25 cellular contexts compared by ENCODE assay signal in genomic region chr19:35442091-35442490, GRCh38. TPM values are rescaled to one million over a fixed set of nuclear protein-coding genes. Genes with fewer than 3 reads are reported as not detected.
DNase-seq lines count a peak whose midpoint lies in the region; ATAC-seq lines count a peak whose summit lies in the region.
"Had no signal": no experiment of that assay in that cellular context is flagged by ENCODE, and none has a peak within 500 bp of the region (broad histone marks: within the 10 kb centered on the region; RNA-seq: fewer than 3 reads in every experiment).

No MANE protein-coding gene starts in this region.

- no peak overlapping the region for H3K27ac ChIP-seq in Karpas-422 (ENCODE audit: low read length)
- H3K27ac ChIP-seq: ovary, PC-9, tibial artery had no signal

- peak overlapping the region; percentile 56 for H3K4me2 ChIP-seq in Karpas-422 (ENCODE audit: low read depth, low read length, poor library complexity, severe bottlenecking)
- H3K4me2 ChIP-seq: GM23338, PC-9 had no signal

- H3K27me3 Mint-ChIP-seq in stimulated activated naive B cell treated with anti-CD40 and anti-IgM and Interleukin-4, amounts not matched to agents 10 μg/mL and 1 μg/mL and 100 μg/mL, for 72 hours, result peaks cover 6 to 18% of the 10 kb centered on the region in 2 donors

- H3K27ac Mint-ChIP-seq in stimulated activated naive B cell treated with anti-CD40 and anti-IgM and Interleukin-4, amounts not matched to agents 10 μg/mL and 1 μg/mL and 100 μg/mL, for 72 hours, result no peak overlapping the region
- H3K27ac Mint-ChIP-seq: activated CD8-positive, alpha-beta memory T cell treated with anti-CD3 and anti-CD28 coated beads, Interleukin-2, amount 10 ng/mL, durations not matched to agents 7 days and 5 days; endodermal cell; GM23338 had no signal

- DNase-seq in Karpas-422 (peak; percentile 71), RPMI8226 (peak; percentile 57), cardiac septum (ENCODE audit: low spot score) (peak; percentile 82), NCI-H1105 treated with DMSO at 0.1 percent for 48 hours (lab: John Stamatoyannopoulos, UW) (no peak), HuH-7.5 (ENCODE audit: low spot score) (no peak)
- no peak for DNase-seq in stimulated activated naive B cell treated with anti-CD40 and anti-IgM and Interleukin-4, amounts not matched to agents 10 μg/mL and 1 μg/mL and 100 μg/mL, for 72 hours
- DNase-seq in stimulated activated naive CD4-positive, alpha-beta T cell treated with Interleukin-2 at 50 U/mL for 16 hours (lab: John Stamatoyannopoulos, UW), result no peak
- DNase-seq: activated CD4-positive, CD25-positive, alpha-beta regulatory T cell treated with anti-CD3 and anti-CD28 coated beads, Interleukin-2, amount 50 U/mL, for 72 hours; activated CD8-positive, alpha-beta memory T cell treated with anti-CD3 and anti-CD28 coated beads, Interleukin-2, amount 10 ng/mL, durations not matched to agents 7 days and 5 days; activated effector memory CD4-positive, alpha-beta T cell treated with anti-CD3 and anti-CD28 coated beads, Interleukin-2, amount 50 U/mL, for 16 hours; anterior cingulate cortex; DMS53; endodermal cell; hypothalamus; left colon; NCI-H187 treated with DMSO at 0.1 percent for 48 hours; NCI-H510A; ovary; PC-9; small intestine; SW 1271 had no signal

- H2AFZ ChIP-seq in Karpas-422 (ENCODE audit: low read length), result no peak overlapping the region
- H2AFZ ChIP-seq: GM23338, PC-9 had no signal

- peak overlapping the region; percentile 12 to 15 for H3K4me3 Mint-ChIP-seq in stimulated activated naive B cell treated with anti-CD40 and anti-IgM and Interleukin-4, amounts not matched to agents 10 μg/mL and 1 μg/mL and 100 μg/mL, for 72 hours
- H3K4me3 Mint-ChIP-seq: activated CD8-positive, alpha-beta memory T cell treated with anti-CD3 and anti-CD28 coated beads, Interleukin-2, amount 10 ng/mL, durations not matched to agents 7 days and 5 days; endodermal cell; GM23338 had no signal

- H3K9me2 ChIP-seq in Karpas-422 (replicated peaks; ENCODE audit: insufficient read depth, low read length), result no peaks in the 10 kb centered on the region

- no peaks in the 10 kb centered on the region for H3K36me3 Mint-ChIP-seq in stimulated activated naive B cell treated with anti-CD40 and anti-IgM and Interleukin-4, amounts not matched to agents 10 μg/mL and 1 μg/mL and 100 μg/mL, for 72 hours
- H3K36me3 Mint-ChIP-seq: activated CD8-positive, alpha-beta memory T cell treated with anti-CD3 and anti-CD28 coated beads, Interleukin-2, amount 10 ng/mL, durations not matched to agents 7 days and 5 days had no signal

- no peaks in the 10 kb centered on the region for H3K9me3 ChIP-seq in Karpas-422 (ENCODE audit: low read length)
- H3K9me3 ChIP-seq: ovary, tibial artery had no signal

- ATAC-seq in stimulated activated naive B cell treated with anti-CD40 and anti-IgM and Interleukin-4, amounts not matched to agents 10 μg/mL and 1 μg/mL and 100 μg/mL, for 72 hours (replicated peaks), result peak; percentile 72 to 78
- ATAC-seq: activated CD8-positive, alpha-beta memory T cell treated with anti-CD3 and anti-CD28 coated beads, Interleukin-2, amount 10 ng/mL, durations not matched to agents 7 days and 5 days; GM23338; left colon had no signal

- intact Hi-C loops in cardiac septum (cut with DNase I), result no loop called here

- H3K9ac ChIP-seq in Karpas-422 (ENCODE audit: low read length), result no peak overlapping the region

- no peaks in the 10 kb centered on the region for H4K20me1 ChIP-seq in Karpas-422 (ENCODE audit: insufficient read depth, low read depth, low read length)

- no peaks in the 10 kb centered on the region for H3K9me3 Mint-ChIP-seq in stimulated activated naive B cell treated with anti-CD40 and anti-IgM and Interleukin-4, amounts not matched to agents 10 μg/mL and 1 μg/mL and 100 μg/mL, for 72 hours
- H3K9me3 Mint-ChIP-seq: endodermal cell, GM23338 had no signal

- H3K36me3 ChIP-seq in Karpas-422 (ENCODE audit: insufficient read depth, low read length), result no peaks in the 10 kb centered on the region
- H3K36me3 ChIP-seq: ovary, tibial artery had no signal

- no peaks in the 10 kb centered on the region for H3K79me2 ChIP-seq in Karpas-422 (ENCODE audit: low read length)

- no peak overlapping the region for H3K4me3 ChIP-seq in Karpas-422 (ENCODE audit: low read length)
- H3K4me3 ChIP-seq: GM23338, ovary, PC-9, tibial artery had no signal

- H3K4me1 Mint-ChIP-seq in stimulated activated naive B cell treated with anti-CD40 and anti-IgM and Interleukin-4, amounts not matched to agents 10 μg/mL and 1 μg/mL and 100 μg/mL, for 72 hours, result peaks cover 43 to 44% of the 10 kb centered on the region in 2 donors

- H3K4me1 ChIP-seq in Karpas-422 (ENCODE audit: low read length), result peaks cover 40% of the 10 kb centered on the region
- H3K4me1 ChIP-seq: tibial artery had no signal

- no peaks in the 10 kb centered on the region; the same call in 1 of the 2 replicates for H3K27me3 ChIP-seq in Karpas-422 (ENCODE audit: low read length)
- H3K27me3 ChIP-seq: ovary had no signal

RNA-seq across cellular contexts. Expression of gene FFAR2, which starts 6.0 kb away (rescaled TPM):
- not detected in 2 replicates for total RNA-seq in Karpas-422 (2014; rRNA removed; shearing (Covaris generic); ENCODE audit: low replicate concordance)
- 0.97 TPM for total RNA-seq in cardiac septum
- total RNA-seq: activated CD8-positive, alpha-beta memory T cell treated with anti-CD3 and anti-CD28 coated beads, Interleukin-2, amount 10 ng/mL, durations not matched to agents 7 days and 5 days; cerebellum; endodermal cell; GM23338; LHCN-M2; PC-9 had no signal

RNA-seq across cellular contexts. Expression of gene KRTDAP, which starts 48.2 kb away (rescaled TPM):
- total RNA-seq in Karpas-422 (2014; rRNA removed; shearing (Covaris generic); ENCODE audit: low replicate concordance), result not detected in 2 replicates
- not detected for total RNA-seq in cardiac septum
- total RNA-seq: activated CD8-positive, alpha-beta memory T cell treated with anti-CD3 and anti-CD28 coated beads, Interleukin-2, amount 10 ng/mL, durations not matched to agents 7 days and 5 days; cerebellum; GM23338; left colon; LHCN-M2; PC-9 had no signal

Comparison
In these comparisons a context has a peak if more than half of its experiments do, and no peak if none do; other contexts are left out.
1. DNase-seq: peak in Karpas-422 (single experiment), RPMI8226 (single experiment) and cardiac septum (single experiment); none in stimulated activated naive B cell treated with anti-CD40 and anti-IgM and Interleukin-4, amounts not matched to agents 10 μg/mL and 1 μg/mL and 100 μg/mL, for 72 hours (single experiment), NCI-H1105 treated with DMSO at 0.1 percent for 48 hours (single experiment), HuH-7.5 (single experiment) and stimulated activated naive CD4-positive, alpha-beta T cell treated with Interleukin-2 at 50 U/mL for 16 hours (single experiment).